In the genomic region with DNA sequence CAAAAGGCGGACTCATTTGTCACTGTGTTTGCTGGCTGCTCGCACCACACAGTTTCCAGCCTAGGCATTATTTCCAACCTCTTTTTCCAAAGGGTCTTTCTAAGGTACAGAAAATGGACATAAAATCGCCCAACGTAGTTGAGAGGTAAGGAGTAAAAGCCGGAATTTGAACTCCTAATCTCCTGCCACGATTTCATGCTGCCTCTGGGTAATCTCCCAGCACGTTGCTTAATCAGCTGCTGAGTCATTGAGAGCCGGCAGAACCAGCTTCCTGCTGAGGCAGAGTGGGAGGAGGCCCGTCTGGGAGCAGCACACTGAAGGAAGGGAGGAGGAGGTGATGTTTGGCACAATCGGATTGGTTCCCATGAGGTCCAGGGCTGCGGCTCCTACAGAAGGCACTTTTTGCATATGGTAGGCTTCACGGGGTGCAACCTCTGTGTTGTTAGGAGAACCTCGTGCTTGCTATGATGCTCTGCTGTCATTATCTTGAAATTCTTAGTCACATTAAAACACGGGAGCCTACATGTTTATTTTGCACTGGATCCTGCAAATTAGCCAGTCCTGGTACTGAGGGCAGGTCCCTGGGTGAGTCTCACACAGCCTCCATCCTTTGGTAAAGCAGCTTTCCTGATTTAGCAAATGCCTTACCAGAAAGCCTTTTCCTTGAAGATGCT, we compare ENCODE assay signal across 8 cellular contexts.
DNase-seq lines count a peak whose midpoint lies in the region; ATAC-seq and TF ChIP-seq lines count a peak whose summit lies in the region.

No MANE protein-coding gene starts in this region.

- no peaks in the 10 kb centered on the region for H3K36me3 Mint-ChIP-seq in endothelial cell (ENCODE audit: low read depth, unreplicated experiment)

- peak overlapping the region; percentile 95 for H3K4ac ChIP-seq in mesendoderm (ENCODE audit: low read depth, low read length)

- intact Hi-C loops in tibial artery (cut with DNase I; ENCODE audit: low total_unique reads): no loop called here

- H2BK5ac ChIP-seq in mesendoderm (ENCODE audit: low read length): peak overlapping the region; percentile 81

- H3K27ac Mint-ChIP-seq in endothelial cell (ENCODE audit: unreplicated experiment): no peak overlapping the region

- H3K27me3 ChIP-seq in ACC112 (ENCODE audit: insufficient read depth, low read length): no peaks in the 10 kb centered on the region
- no peaks in the 10 kb centered on the region for H3K27me3 ChIP-seq in SJCRH30
- H3K27me3 ChIP-seq in mesendoderm (ENCODE audit: insufficient read depth, low read length, poor library complexity): no peaks in the 10 kb centered on the region
- H3K27me3 ChIP-seq in tibial artery: no peaks in the 10 kb centered on the region

- peak overlapping the region; percentile 39 for H2AFZ ChIP-seq in ACC112 (ENCODE audit: low read length, unreplicated experiment)

- H2AK5ac ChIP-seq in mesendoderm (ENCODE audit: low read length): no peak overlapping the region

- no peak for ATAC-seq in HG02870 (IDR thresholded peaks at IDR 0.05; ENCODE audit: unreplicated experiment)

- no peak for TF ChIP-seq CTCF in endothelial cell (IDR thresholded peaks at IDR 0.05; ENCODE audit: unreplicated experiment)
- TF ChIP-seq CTCF in tibial artery (IDR thresholded peaks at IDR 0.05): no peak

- H2BK120ac ChIP-seq in mesendoderm (ENCODE audit: low read depth, low read length): peak overlapping the region; percentile 82

- H3K9ac ChIP-seq in mesendoderm (ENCODE audit: low read length): peak overlapping the region; percentile 11

- no peaks in the 10 kb centered on the region for H3K79me1 ChIP-seq in mesendoderm (ENCODE audit: low read length)

- H3K9me3 ChIP-seq in SJCRH30 (replicated peaks) (no peaks in the 10 kb centered on the region), tibial artery (no peaks in the 10 kb centered on the region)

- no peak overlapping the region for H3K4me2 ChIP-seq in mesendoderm (ENCODE audit: low read length)

- CTCF ChIA-PET in HEK293T (lab: Yijun Ruan, JAX): interaction anchor here (0.7 to 1.6 kb wide), 2 partner anchors 113 to 215 kb away, joined by 4 read pairs; no protein-coding TSS in a partner anchor

- H2BK15ac ChIP-seq in mesendoderm (replicated peaks; ENCODE audit: low read depth): peak overlapping the region; percentile 28

- H3K4me3 Mint-ChIP-seq in endothelial cell (ENCODE audit: unreplicated experiment): no peak overlapping the region

- H4K8ac ChIP-seq in mesendoderm (ENCODE audit: low read depth, low read length): no peak overlapping the region

- H3K4me1 Mint-ChIP-seq in endothelial cell (ENCODE audit: unreplicated experiment): peaks cover 28% of the 10 kb centered on the region

- peak overlapping the region; percentile 37 for H3K56ac ChIP-seq in mesendoderm (ENCODE audit: low read length)

- H3K27me3 Mint-ChIP-seq in endothelial cell (ENCODE audit: unreplicated experiment): no peaks in the 10 kb centered on the region

- no peak overlapping the region for H3K23ac ChIP-seq in mesendoderm (ENCODE audit: low read length)

- peak overlapping the region; percentile 59 for H4K5ac ChIP-seq in mesendoderm (ENCODE audit: low read length)

- H3K4me3 ChIP-seq in ACC112 (ENCODE audit: low read depth, low read length) (peak overlapping the region; percentile 50; the same call in 1 of the 2 replicates), SJCRH30 (peak overlapping the region; percentile 27), mesendoderm (ENCODE audit: low read length) (no peak overlapping the region), tibial artery (peak overlapping the region in 1 of 2 donors; percentile 10)

- H3K27ac ChIP-seq in ACC112 (ENCODE audit: low read depth, low read length) (peak overlapping the region; percentile 80), SJCRH30 (peak overlapping the region; percentile 75), mesendoderm (ENCODE audit: low read depth, low read length) (peak overlapping the region; percentile 36), tibial artery (peak overlapping the region; percentile 13 to 51)

- H3K36me3 ChIP-seq in ACC112 (ENCODE audit: insufficient read depth, low read length): no peaks in the 10 kb centered on the region
- no peaks in the 10 kb centered on the region for H3K36me3 ChIP-seq in SJCRH30
- no peaks in the 10 kb centered on the region for H3K36me3 ChIP-seq in mesendoderm (ENCODE audit: control insufficient read depth, insufficient read depth, low read length)
- H3K36me3 ChIP-seq in tibial artery: no peaks in the 10 kb centered on the region

- H3K79me2 ChIP-seq in ACC112 (ENCODE audit: control insufficient read depth, insufficient read depth, low read length, unreplicated experiment) (no peaks in the 10 kb centered on the region), mesendoderm (ENCODE audit: control insufficient read depth, insufficient read depth, low read length) (no peaks in the 10 kb centered on the region)

- whole genome bisulfite sequencing in mesendoderm (ENCODE audit: extremely low coverage, insufficient coverage, low lambda C conversion rate): no CpG with 5 or more reads among the region's 14 CpGs

- DNase-seq in HEK293T (ENCODE audit: extremely low spot score): peak; percentile 93
- peak; percentile 86 to 90 for DNase-seq in SJCRH30
- DNase-seq in endothelial cell (ENCODE audit: low spot score): peak; percentile 55
- DNase-seq in mesendoderm: peak; percentile 99
- DNase-seq in tibial artery: peak; percentile 84 to 92
- DNase-seq in activated effector memory CD4-positive, alpha-beta T cell treated with anti-CD3 and anti-CD28 coated beads, Interleukin-2, amount 50 U/mL, for 16 hours: no peak

- peak overlapping the region; percentile 92 for H3K18ac ChIP-seq in mesendoderm (ENCODE audit: low read length)

- H3K9me3 Mint-ChIP-seq in endothelial cell (ENCODE audit: unreplicated experiment): no peaks in the 10 kb centered on the region

- H3K4me1 ChIP-seq in ACC112 (ENCODE audit: control insufficient read depth, insufficient read depth, low read length, unreplicated experiment) (peaks cover 22% of the 10 kb centered on the region), SJCRH30 (peaks cover 37% of the 10 kb centered on the region), mesendoderm (ENCODE audit: control insufficient read depth, low read depth, low read length) (peaks cover 16% of the 10 kb centered on the region), tibial artery (peaks cover 0 to 19% (median 16%) of the 10 kb centered on the region in 4 donors)

- POLR2A ChIA-PET in HEK293T (lab: Yijun Ruan, JAX): interaction anchor here (0.8 to 2.8 kb wide), 4 partner anchors 13 to 218 kb away, joined by 3 to 12 read pairs (median 4); no protein-coding TSS in a partner anchor

TF ChIP-seq in HEK293T, 16 proteins besides CTCF, POLR2A, EP300 and RAD21:
- TF ChIP-seq CTBP1 (IDR thresholded peaks at IDR 0.05; ENCODE audit: borderline replicate concordance): peak; percentile 57; the same call in 1 of the 2 replicates
- TF ChIP-seq L3MBTL2 (conservative IDR thresholded peaks at IDR 0.05): peak; percentile 60
- TF ChIP-seq FOXK2 (IDR thresholded peaks at IDR 0.05): no peak
